Comparison of ENCODE assay signal across 10 cellular contexts in genomic region chr10:71234970-71235681, GRCh38. TPM values are rescaled to one million over a fixed set of nuclear protein-coding genes. Genes with fewer than 3 reads are reported as not detected.
DNase-seq lines count a peak whose midpoint lies in the region; TF ChIP-seq lines count a peak whose summit lies in the region.
"Had no signal": no experiment of that assay in that cellular context is flagged by ENCODE, and none has a peak within 500 bp of the region (broad histone marks: within the 10 kb centered on the region; RNA-seq: fewer than 3 reads in every experiment).

No MANE protein-coding gene starts in this region.

- H3K27ac Mint-ChIP-seq in Caco-2 (ENCODE audit: unreplicated experiment) = peak overlapping the region; percentile 16
- H3K27ac Mint-ChIP-seq: activated T-cell treated with anti-CD3 and anti-CD28 coated beads, Interleukin-2, amount 50 U/mL, for 24 hours had no signal

- H3K4me3 ChIP-seq in Caco-2 (ENCODE audit: low read depth, low read length) (no peak overlapping the region), left ventricle myocardium inferior (peak overlapping the region; percentile 44), prostate gland (no peak overlapping the region)

- intact Hi-C loops in Caco-2 (cut with micrococcal nuclease; ENCODE audit: unreplicated experiment) (no loop called here), left ventricle myocardium inferior (cut with micrococcal nuclease) (no loop called here), prostate gland (cut with DNase I) (no loop called here)

- peak overlapping the region; percentile 80 for H3K27ac ChIP-seq in left ventricle myocardium inferior (replicated peaks)
- H3K27ac ChIP-seq in prostate gland = peak overlapping the region; percentile 4 to 29

- no TSS peak for BruUV-seq in Caco-2 (replicated peaks; lab: Mats Ljungman, UMichigan)

- no peaks in the 10 kb centered on the region for H3K9me3 Mint-ChIP-seq in Caco-2 (ENCODE audit: unreplicated experiment)
- H3K9me3 Mint-ChIP-seq: activated T-cell treated with anti-CD3 and anti-CD28 coated beads, Interleukin-2, amount 50 U/mL, for 24 hours had no signal

- peaks cover 37% of the 10 kb centered on the region for H3K4me1 Mint-ChIP-seq in Caco-2 (ENCODE audit: low read depth, unreplicated experiment)

- DNase-seq in Caco-2 (peak in 1 of 2 experiments; percentile 69), UCSD-AML1 (lab: John Stamatoyannopoulos, UW; ENCODE audit: unreplicated experiment) (peak; percentile 76), left ventricle myocardium inferior (peak; percentile 81), prostate gland (ENCODE audit: low spot score) (no peak), NCI-H446 treated with DMSO at 0.1 percent for 48 hours (lab: John Stamatoyannopoulos, UW) (no peak), cortex of kidney (lab: John Stamatoyannopoulos, UW) (no peak), DMS53 (lab: John Stamatoyannopoulos, UW) (no peak)
- DNase-seq in activated CD4-positive, alpha-beta T cell treated with anti-CD3 and anti-CD28 coated beads, Interleukin-2, amount 50 U/mL, for 4 hours = no peak
- DNase-seq: activated T-cell treated with anti-CD3 and anti-CD28 coated beads, Interleukin-2, amount 50 U/mL, for 24 hours; NCI-H1092 had no signal

- POLR2A ChIA-PET in Caco-2 (lab: Charles Lee) = no interaction called here

- H3K27me3 Mint-ChIP-seq in Caco-2 (ENCODE audit: insufficient read depth, unreplicated experiment) = no peaks in the 10 kb centered on the region

- no peak for TF ChIP-seq POLR2A in prostate gland (IDR thresholded peaks at IDR 0.05)

- no peaks in the 10 kb centered on the region for H3K36me3 Mint-ChIP-seq in Caco-2 (ENCODE audit: insufficient read depth, unreplicated experiment)

- CTCF ChIA-PET in Caco-2 (lab: Charles Lee) = interaction anchor here (0.7 to 1.1 kb wide), 2 partner anchors 23 to 58 kb away, joined by 3 read pairs; partner anchors contain the start of gene UNC5B

- H3K27me3 ChIP-seq in Caco-2 (replicated peaks; ENCODE audit: control insufficient read depth, insufficient read depth, low read length) = no peaks in the 10 kb centered on the region
- no peaks in the 10 kb centered on the region for H3K27me3 ChIP-seq in left ventricle myocardium inferior (ENCODE audit: low read depth)
- H3K27me3 ChIP-seq in prostate gland (replicated peaks; ENCODE audit: insufficient read depth) = no peaks in the 10 kb centered on the region

- no peak overlapping the region for H3K4me3 Mint-ChIP-seq in Caco-2 (ENCODE audit: unreplicated experiment)
- H3K4me3 Mint-ChIP-seq: activated T-cell treated with anti-CD3 and anti-CD28 coated beads, Interleukin-2, amount 50 U/mL, for 24 hours had no signal

- H3K4me1 ChIP-seq in Caco-2 (peaks cover 49% of the 10 kb centered on the region), left ventricle myocardium inferior (peaks cover 91% of the 10 kb centered on the region), prostate gland (replicated peaks) (peaks cover 11% of the 10 kb centered on the region)

- TF ChIP-seq CTCF in Caco-2 (IDR thresholded peaks at IDR 0.05; ENCODE audit: insufficient read depth in 1 of 2, low read depth in 1 of 2, low read length in 1 of 2, severe bottlenecking in 1 of 2, unreplicated experiment in 1 of 2) (no peak), left ventricle myocardium inferior (IDR thresholded peaks at IDR 0.05; ENCODE audit: borderline replicate concordance) (no peak), prostate gland (IDR thresholded peaks at IDR 0.05) (no peak)

- no peaks in the 10 kb centered on the region for H3K36me3 ChIP-seq in Caco-2 (ENCODE audit: control insufficient read depth, insufficient read depth, low read length)
- H3K36me3 ChIP-seq in left ventricle myocardium inferior = no peaks in the 10 kb centered on the region
- no peaks in the 10 kb centered on the region for H3K36me3 ChIP-seq in prostate gland

- WGBS in prostate gland = 29% methylated on average over 16 of the region's 16 CpGs

- H3K9me3 ChIP-seq in Caco-2 (no peaks in the 10 kb centered on the region), left ventricle myocardium inferior (replicated peaks) (no peaks in the 10 kb centered on the region), prostate gland (no peaks in the 10 kb centered on the region)

RNA-seq across cellular contexts. Expression of gene UNC5B, which starts 22.8 kb away (rescaled TPM):
- 16.2 and 22.4 TPM in 2 replicates for total RNA-seq in Caco-2 (2022)
- 15.6 TPM for total RNA-seq in left ventricle myocardium inferior
- 10 to 100 TPM; 12.8 to 58.4 TPM for total RNA-seq in prostate gland

Comparison
In these comparisons a context has a peak if more than half of its experiments do, and no peak if none do; other contexts are left out.
1. DNase-seq: peak in UCSD-AML1 (single experiment) and left ventricle myocardium inferior (single experiment); none in prostate gland (single experiment), NCI-H446 treated with DMSO at 0.1 percent for 48 hours (single experiment), cortex of kidney (single experiment), activated CD4-positive, alpha-beta T cell treated with anti-CD3 and anti-CD28 coated beads, Interleukin-2, amount 50 U/mL, for 4 hours (0 of 2) and DMS53 (single experiment).